Comparison of ENCODE assay signal across 17 cellular contexts in the genomic region with DNA sequence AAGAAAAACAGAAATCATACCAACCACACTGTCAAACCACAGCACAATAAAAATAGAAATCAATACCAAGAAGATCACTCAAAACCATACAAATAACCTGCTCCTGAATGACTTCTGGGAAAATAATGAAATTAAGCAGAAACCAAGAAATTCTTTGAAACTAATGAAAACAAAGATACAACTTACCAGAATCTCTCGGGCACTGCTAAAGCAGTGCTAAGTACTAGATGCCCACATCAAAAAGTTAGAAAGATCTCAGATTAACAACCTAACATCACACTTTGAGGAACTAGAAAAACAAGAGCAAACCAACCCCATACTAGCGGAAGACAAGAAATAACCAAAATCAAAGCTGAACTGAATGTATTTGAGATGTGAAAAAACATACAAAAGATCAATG. TPM values are rescaled to one million over a fixed set of nuclear protein-coding genes. Genes with fewer than 3 reads are reported as not detected.
DNase-seq lines count a peak whose midpoint lies in the region; ATAC-seq, FAIRE-seq and TF ChIP-seq lines count a peak whose summit lies in the region.
"Had no signal": no experiment of that assay in that cellular context is flagged by ENCODE, and none has a peak within 500 bp of the region (broad histone marks: within the 10 kb centered on the region; RNA-seq: fewer than 3 reads in every experiment).

No MANE protein-coding gene starts in this region.

- ATAC-seq in HepG2 (no peak), right lobe of liver (no peak), HG02678 (IDR thresholded peaks at IDR 0.05; ENCODE audit: unreplicated experiment) (no peak)
- peak; percentile 66 for ATAC-seq in activated T-helper 17 cell treated with anti-CD3 and anti-CD28 coated beads, Interleukin-2, amount 50 U/mL, for 72 hours (replicated peaks)

- peak overlapping the region; percentile 44 for H3K4me3 Mint-ChIP-seq in activated T-helper 17 cell treated with anti-CD3 and anti-CD28 coated beads, Interleukin-2, amount 50 U/mL, for 72 hours
- no peak overlapping the region for H3K4me3 Mint-ChIP-seq in Calu3 (ENCODE audit: low read depth, unreplicated experiment)

- H3K27ac Mint-ChIP-seq in activated T-helper 17 cell treated with anti-CD3 and anti-CD28 coated beads, Interleukin-2, amount 50 U/mL, for 72 hours: no peak overlapping the region
- no peak overlapping the region for H3K27ac Mint-ChIP-seq in Calu3 (ENCODE audit: unreplicated experiment)

- H3K27ac ChIP-seq in HepG2 (ENCODE audit: extremely low read length, insufficient read depth, low read length): no peak overlapping the region
- no peak overlapping the region for H3K27ac ChIP-seq in right lobe of liver
- no peak overlapping the region for H3K27ac ChIP-seq in KMS-11
- H3K27ac ChIP-seq in dorsolateral prefrontal cortex: no peak overlapping the region
- H3K27ac ChIP-seq: BLaER1, RWPE1 had no signal

- H3K36me3 ChIP-seq in HepG2 (replicated peaks in 1 of 2; ENCODE audit: control insufficient read depth in 1 of 2, insufficient read depth in 2 of 2, low read length in 2 of 2) (no peaks in the 10 kb centered on the region), right lobe of liver (no peaks in the 10 kb centered on the region), KMS-11 (ENCODE audit: insufficient read depth) (no peaks in the 10 kb centered on the region)
- H3K36me3 ChIP-seq: BLaER1 had no signal

- H3K4me1 Mint-ChIP-seq in activated T-helper 17 cell treated with anti-CD3 and anti-CD28 coated beads, Interleukin-2, amount 50 U/mL, for 72 hours: peaks cover 11% of the 10 kb centered on the region
- H3K4me1 Mint-ChIP-seq in Calu3 (ENCODE audit: low read depth, unreplicated experiment): no peaks in the 10 kb centered on the region

- intact Hi-C loops in HepG2 (cut with micrococcal nuclease; ENCODE audit: unreplicated experiment) (no loop called here), right lobe of liver (cut with DNase I) (no loop called here), Calu3 (cut with micrococcal nuclease; ENCODE audit: unreplicated experiment) (no loop called here), dorsolateral prefrontal cortex (cut with DNase I) (no loop called here)

- POLR2A ChIA-PET in HepG2 (lab: Yijun Ruan, JAX): no interaction called here

- WGBS in HepG2 (ENCODE audit: low lambda C conversion rate): 97% methylated on average over 2 of the region's 2 CpGs
- WGBS in right lobe of liver (ENCODE audit: insufficient coverage, low coverage, low lambda C conversion rate, missing lambda C conversion rate): 94% methylated on average over 2 of the region's 2 CpGs

- no peaks in the 10 kb centered on the region for H3K27me3 Mint-ChIP-seq in activated T-helper 17 cell treated with anti-CD3 and anti-CD28 coated beads, Interleukin-2, amount 50 U/mL, for 72 hours
- H3K27me3 Mint-ChIP-seq in Calu3 (ENCODE audit: unreplicated experiment): no peaks in the 10 kb centered on the region

- H3K27me3 ChIP-seq in HepG2 (ENCODE audit: control insufficient read depth in 1 of 2, insufficient read depth in 2 of 2, low read length in 2 of 2) (no peaks in the 10 kb centered on the region), right lobe of liver (no peaks in the 10 kb centered on the region), KMS-11 (ENCODE audit: insufficient read depth, low read depth) (no peaks in the 10 kb centered on the region), dorsolateral prefrontal cortex (peaks cover 0 to 52% (median 29%) of the 10 kb centered on the region in 45 donors)

- no peak for TF ChIP-seq CTCF in HepG2 (CRISPR knock-in tag; IDR thresholded peaks at IDR 0.05)
- no peak for TF ChIP-seq CTCF in right lobe of liver (IDR thresholded peaks at IDR 0.05)
- no peak for TF ChIP-seq CTCF in KMS-11 (conservative IDR thresholded peaks at IDR 0.05; ENCODE audit: low read depth, low read length)
- no peak for TF ChIP-seq CTCF in Calu3 (IDR thresholded peaks at IDR 0.05; ENCODE audit: unreplicated experiment)
- no peak for TF ChIP-seq CTCF in dorsolateral prefrontal cortex (IDR thresholded peaks at IDR 0.05 in 54 of 56, conservative IDR thresholded peaks at IDR 0.05 in 2 of 56; ENCODE audit: low read depth in 1 of 56, partially characterized antibody in 56 of 56)

- no peaks in the 10 kb centered on the region for H3K36me3 Mint-ChIP-seq in activated T-helper 17 cell treated with anti-CD3 and anti-CD28 coated beads, Interleukin-2, amount 50 U/mL, for 72 hours (ENCODE audit: low read depth)
- H3K36me3 Mint-ChIP-seq in Calu3 (ENCODE audit: insufficient read depth, unreplicated experiment): no peaks in the 10 kb centered on the region

- no peak for TF ChIP-seq RAD21 in HepG2 (CRISPR knock-in tag; IDR thresholded peaks at IDR 0.05)

- H3K9me3 Mint-ChIP-seq in activated T-helper 17 cell treated with anti-CD3 and anti-CD28 coated beads, Interleukin-2, amount 50 U/mL, for 72 hours: no peaks in the 10 kb centered on the region
- H3K9me3 Mint-ChIP-seq in Calu3 (ENCODE audit: low read depth, unreplicated experiment): peaks cover 4% of the 10 kb centered on the region

- no TSS peak for BruUV-seq in HepG2 (replicated peaks; lab: Mats Ljungman, UMichigan)
- no TSS peak for BruUV-seq in Calu3 (replicated peaks; lab: Mats Ljungman, UMichigan)

- no peak overlapping the region for H3K4me3 ChIP-seq in HepG2 (replicated peaks in 1 of 3; ENCODE audit: insufficient read depth in 1 of 3, low read depth in 2 of 3, low read length in 3 of 3)
- H3K4me3 ChIP-seq in right lobe of liver: no peak overlapping the region
- no peak overlapping the region for H3K4me3 ChIP-seq in KMS-11 (IDR thresholded peaks at IDR 0.05; ENCODE audit: insufficient read depth, low read depth, low read length)
- H3K4me3 ChIP-seq in dorsolateral prefrontal cortex: no peak overlapping the region
- H3K4me3 ChIP-seq: BLaER1 had no signal

- peak; percentile 68 for FAIRE-seq in HepG2 (lab: Jason Lieb, UNC)

- H2AFZ ChIP-seq in HepG2 (ENCODE audit: low read length) (no peak overlapping the region), KMS-11 (ENCODE audit: low read depth) (no peak overlapping the region)

- TF ChIP-seq EP300 in HepG2 (IDR thresholded peaks at IDR 0.05; ENCODE audit: low read depth in 2 of 2, low read length in 2 of 2) (no peak), HepG2 (CRISPR knock-in tag; IDR thresholded peaks at IDR 0.05; ENCODE audit: borderline replicate concordance) (no peak)

- H3K79me2 ChIP-seq in HepG2 (ENCODE audit: insufficient read depth, low read length) (no peaks in the 10 kb centered on the region), KMS-11 (ENCODE audit: insufficient read depth, low read depth) (no peaks in the 10 kb centered on the region)

- in situ Hi-C loops in HepG2 (cut with HindIII; ENCODE audit: extremely low pct_ligation_motif_present, low pct_unique_long_range_greater_than_20kb): no loop called here

- H4K20me1 ChIP-seq in HepG2 (ENCODE audit: insufficient read depth, low read length) (no peaks in the 10 kb centered on the region), KMS-11 (ENCODE audit: insufficient read depth) (no peaks in the 10 kb centered on the region)
- H4K20me1 ChIP-seq: BLaER1 had no signal

- H3K4me2 ChIP-seq in HepG2 (ENCODE audit: low read depth, low read length): no peak overlapping the region
- peak overlapping the region; percentile 5; the same call in 1 of the 2 replicates for H3K4me2 ChIP-seq in KMS-11
- H3K4me2 ChIP-seq: BLaER1 had no signal

- no peak for DNase-seq in HepG2 (ENCODE audit: low spot score)
- DNase-seq in right lobe of liver: no peak
- DNase-seq in Calu3: no peak
- DNase-seq in dorsolateral prefrontal cortex: no peak
- DNase-seq: H7; KBM-7; NCI-H1048; NCI-H226; NCI-H526 treated with DMSO at 0.1 percent for 48 hours; NK-92 treated with Interleukin-12 subunit alpha and Interleukin-12 subunit beta, amount 100 ng/mL, for 24 hours had no signal

- H3K9ac ChIP-seq in HepG2 (ENCODE audit: insufficient read depth, low read depth, low read length): no peak overlapping the region
- no peak overlapping the region for H3K9ac ChIP-seq in KMS-11
- H3K9ac ChIP-seq: BLaER1 had no signal

- TF ChIP-seq POLR2A in HepG2 (IDR thresholded peaks at IDR 0.05; ENCODE audit: insufficient read depth in 1 of 2, low read depth in 2 of 2, low read length in 2 of 2): no peak
- no peak for TF ChIP-seq POLR2A in right lobe of liver (IDR thresholded peaks at IDR 0.05)

- H3K4me1 ChIP-seq in HepG2 (ENCODE audit: insufficient read depth, low read length): no peaks in the 10 kb centered on the region
- H3K4me1 ChIP-seq in right lobe of liver: no peaks in the 10 kb centered on the region
- H3K4me1 ChIP-seq in KMS-11 (ENCODE audit: low read depth, poor library complexity, severe bottlenecking): peaks cover 11% of the 10 kb centered on the region
- H3K4me1 ChIP-seq: BLaER1 had no signal

- CTCF ChIA-PET in HepG2 (lab: Yijun Ruan, JAX; ENCODE audit: low intra/inter-chr PET ratio, low total read pairs) (no interaction called here), Calu3 (lab: Charles Lee) (no interaction called here)

- H3K9me3 ChIP-seq in HepG2 (ENCODE audit: low read length) (no peaks in the 10 kb centered on the region), right lobe of liver (no peaks in the 10 kb centered on the region)

RNA-seq across cellular contexts. Expression of a gene that starts 33.2 kb away (rescaled TPM):
- total RNA-seq in HepG2 (2016; rRNA removed; fragmentation: Illumina TruSeq; extraction: Trizol) (not detected in 2 replicates), right lobe of liver (not detected), Calu3 (2022) (not detected in 2 replicates), dorsolateral prefrontal cortex (not detected)
- not detected in 2 replicates for total RNA-seq in HepG2 (2016; cell fraction: cytosol; rRNA removed; fragmentation: Illumina TruSeq; extraction: Trizol; ENCODE audit: low read depth)
- total RNA-seq in HepG2 (2016; cell fraction: insoluble cytoplasmic fraction; rRNA removed; fragmentation: Illumina TruSeq; extraction: Trizol): not detected in 2 replicates
- not detected in 2 replicates for total RNA-seq in HepG2 (2016; cell fraction: membrane; rRNA removed; fragmentation: Illumina TruSeq; extraction: Trizol)
- total RNA-seq in HepG2 (2016; cell fraction: nucleus; rRNA removed; fragmentation: Illumina TruSeq; extraction: Trizol): not detected in 2 replicates
- not detected in 2 replicates for polyA plus RNA-seq in HepG2 (2011; rRNA removed)
- polyA plus RNA-seq in HepG2 (2011; cell fraction: cytosol; rRNA removed): not detected in 2 replicates
- not detected in 2 replicates for polyA plus RNA-seq in HepG2 (2011; cell fraction: nucleus; rRNA removed)
- polyA plus RNA-seq in HepG2 (2012): not detected in 2 replicates
- polyA plus RNA-seq in HepG2 (2016; cell fraction: cytosol; fragmentation: Illumina TruSeq; extraction: Trizol; ENCODE audit: low read depth): not detected in 2 replicates
- polyA plus RNA-seq in HepG2 (2016; cell fraction: insoluble cytoplasmic fraction; fragmentation: Illumina TruSeq; extraction: Trizol; ENCODE audit: low read depth): not detected in 2 replicates
- not detected in 2 replicates for polyA plus RNA-seq in HepG2 (2016; cell fraction: membrane; fragmentation: Illumina TruSeq; extraction: Trizol; ENCODE audit: low read depth)
- polyA plus RNA-seq in HepG2 (2016; cell fraction: nucleus; fragmentation: Illumina TruSeq; extraction: Trizol; ENCODE audit: insufficient read depth, low read depth): not detected in 2 replicates
- not detected in 2 replicates for polyA minus RNA-seq in HepG2 (2011; rRNA and poly(A)+ RNA removed; ENCODE audit: low replicate concordance)
- not detected in 2 replicates for polyA minus RNA-seq in HepG2 (2011; cell fraction: cytosol; rRNA and poly(A)+ RNA removed)
- not detected in 2 replicates for polyA minus RNA-seq in HepG2 (2011; cell fraction: nucleus; rRNA and poly(A)+ RNA removed)
- total RNA-seq in activated T-helper 17 cell treated with anti-CD3 and anti-CD28 coated beads, Interleukin-2, amount 50 U/mL, for 72 hours: not detected
- total RNA-seq: H7, M059J had no signal
- polyA plus RNA-seq: AG04450 had no signal

RNA-seq across cellular contexts. Expression of a gene that starts 45.7 kb away (rescaled TPM):
- total RNA-seq in HepG2 (2016; rRNA removed; fragmentation: Illumina TruSeq; extraction: Trizol) (not detected in 2 replicates), right lobe of liver (not detected), Calu3 (2022) (not detected in 2 replicates), dorsolateral prefrontal cortex (under 1 TPM in 1 of 120 experiments, not detected in 119; 0.32 TPM)
- total RNA-seq in HepG2 (2016; cell fraction: cytosol; rRNA removed; fragmentation: Illumina TruSeq; extraction: Trizol; ENCODE audit: low read depth): not detected in 2 replicates
- not detected in 2 replicates for total RNA-seq in HepG2 (2016; cell fraction: insoluble cytoplasmic fraction; rRNA removed; fragmentation: Illumina TruSeq; extraction: Trizol)
- total RNA-seq in HepG2 (2016; cell fraction: membrane; rRNA removed; fragmentation: Illumina TruSeq; extraction: Trizol): not detected in 2 replicates
- total RNA-seq in HepG2 (2016; cell fraction: nucleus; rRNA removed; fragmentation: Illumina TruSeq; extraction: Trizol): not detected in 2 replicates
- polyA plus RNA-seq in HepG2 (2011; rRNA removed): not detected in 2 replicates
- polyA plus RNA-seq in HepG2 (2011; cell fraction: cytosol; rRNA removed): not detected in 2 replicates
- not detected in 2 replicates for polyA plus RNA-seq in HepG2 (2011; cell fraction: nucleus; rRNA removed)
- polyA plus RNA-seq in HepG2 (2012): not detected in 2 replicates
- not detected in 2 replicates for polyA plus RNA-seq in HepG2 (2016; cell fraction: cytosol; fragmentation: Illumina TruSeq; extraction: Trizol; ENCODE audit: low read depth)
- polyA plus RNA-seq in HepG2 (2016; cell fraction: insoluble cytoplasmic fraction; fragmentation: Illumina TruSeq; extraction: Trizol; ENCODE audit: low read depth): not detected in 2 replicates
- not detected in 2 replicates for polyA plus RNA-seq in HepG2 (2016; cell fraction: membrane; fragmentation: Illumina TruSeq; extraction: Trizol; ENCODE audit: low read depth)
- not detected in 2 replicates for polyA plus RNA-seq in HepG2 (2016; cell fraction: nucleus; fragmentation: Illumina TruSeq; extraction: Trizol; ENCODE audit: insufficient read depth, low read depth)
- not detected in 2 replicates for polyA minus RNA-seq in HepG2 (2011; rRNA and poly(A)+ RNA removed; ENCODE audit: low replicate concordance)
- not detected in 2 replicates for polyA minus RNA-seq in HepG2 (2011; cell fraction: cytosol; rRNA and poly(A)+ RNA removed)
- polyA minus RNA-seq in HepG2 (2011; cell fraction: nucleus; rRNA and poly(A)+ RNA removed): not detected in 2 replicates
- total RNA-seq in activated T-helper 17 cell treated with anti-CD3 and anti-CD28 coated beads, Interleukin-2, amount 50 U/mL, for 72 hours: not detected
- total RNA-seq: H7, M059J had no signal
- polyA plus RNA-seq: AG04450 had no signal
